ENCODE assay signal across 2 cellular contexts in the genomic region with DNA sequence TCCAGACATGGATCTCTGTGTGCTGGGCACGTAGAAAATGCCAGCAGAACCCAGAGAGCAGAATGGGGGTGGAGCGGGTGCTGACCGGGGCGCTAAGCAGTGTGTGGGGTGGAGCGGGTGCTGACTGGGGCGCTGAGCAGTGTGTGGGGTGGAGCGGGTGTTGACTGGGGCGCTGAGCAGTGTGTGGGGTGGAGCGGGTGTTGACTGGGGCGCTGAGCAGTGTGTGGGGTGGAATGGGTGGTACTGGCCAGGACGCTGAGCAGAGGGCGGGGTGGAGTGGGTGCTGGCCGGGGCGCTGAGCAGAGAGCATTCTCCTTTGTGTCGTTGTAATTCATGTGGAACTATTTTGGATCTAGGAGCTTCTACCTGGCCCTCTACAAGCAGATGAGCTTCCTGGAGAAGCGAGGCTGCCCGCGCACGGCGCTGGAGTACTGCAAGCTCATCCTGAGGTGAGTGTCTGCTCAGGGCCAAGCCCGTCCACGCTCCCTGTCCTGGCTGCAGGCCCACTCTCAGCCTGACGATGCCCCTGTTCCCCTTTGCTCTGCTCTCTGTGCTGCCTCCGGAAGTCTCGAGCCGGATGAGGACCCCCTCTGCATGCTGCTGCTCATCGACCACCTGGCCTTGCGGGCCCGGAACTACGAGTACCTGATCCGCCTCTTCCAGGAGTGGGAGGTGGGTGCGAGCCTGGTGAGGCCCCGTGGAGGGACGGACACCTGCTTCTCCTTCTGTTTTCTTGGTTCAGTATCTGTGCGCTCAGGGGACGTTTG.
TF ChIP-seq lines count a peak whose summit lies in the region.

No MANE protein-coding gene starts in this region.

TF ChIP-seq in HCT116, 20 proteins besides CTCF, POLR2A, EP300 and RAD21:
- TF ChIP-seq, protein P1, sequence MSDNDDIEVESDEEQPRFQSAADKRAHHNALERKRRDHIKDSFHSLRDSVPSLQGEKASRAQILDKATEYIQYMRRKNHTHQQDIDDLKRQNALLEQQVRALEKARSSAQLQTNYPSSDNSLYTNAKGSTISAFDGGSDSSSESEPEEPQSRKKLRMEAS (IDR thresholded peaks at IDR 0.05) = no peak
- no peak for TF ChIP-seq CBX3 (IDR thresholded peaks at IDR 0.05; ENCODE audit: low read depth)
- no peak for TF ChIP-seq POLR2AphosphoS5 (IDR thresholded peaks at IDR 0.05; ENCODE audit: low read depth, low read length)
- TF ChIP-seq CEBPB (IDR thresholded peaks at IDR 0.05; ENCODE audit: low read depth) = no peak
- TF ChIP-seq, protein P2, sequence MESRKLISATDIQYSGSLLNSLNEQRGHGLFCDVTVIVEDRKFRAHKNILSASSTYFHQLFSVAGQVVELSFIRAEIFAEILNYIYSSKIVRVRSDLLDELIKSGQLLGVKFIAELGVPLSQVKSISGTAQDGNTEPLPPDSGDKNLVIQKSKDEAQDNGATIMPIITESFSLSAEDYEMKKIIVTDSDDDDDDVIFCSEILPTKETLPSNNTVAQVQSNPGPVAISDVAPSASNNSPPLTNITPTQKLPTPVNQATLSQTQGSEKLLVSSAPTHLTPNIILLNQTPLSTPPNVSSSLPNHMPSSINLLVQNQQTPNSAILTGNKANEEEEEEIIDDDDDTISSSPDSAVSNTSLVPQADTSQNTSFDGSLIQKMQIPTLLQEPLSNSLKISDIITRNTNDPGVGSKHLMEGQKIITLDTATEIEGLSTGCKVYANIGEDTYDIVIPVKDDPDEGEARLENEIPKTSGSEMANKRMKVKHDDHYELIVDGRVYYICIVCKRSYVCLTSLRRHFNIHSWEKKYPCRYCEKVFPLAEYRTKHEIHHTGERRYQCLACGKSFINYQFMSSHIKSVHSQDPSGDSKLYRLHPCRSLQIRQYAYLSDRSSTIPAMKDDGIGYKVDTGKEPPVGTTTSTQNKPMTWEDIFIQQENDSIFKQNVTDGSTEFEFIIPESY (IDR thresholded peaks at IDR 0.05; ENCODE audit: extremely low read depth, insufficient replicate concordance, low read length) = no peak
- no peak for TF ChIP-seq ZFX (IDR thresholded peaks at IDR 0.05)
- no peak for TF ChIP-seq SIN3A (IDR thresholded peaks at IDR 0.05; ENCODE audit: low read depth)
- no peak for TF ChIP-seq ELF1 (IDR thresholded peaks at IDR 0.05; ENCODE audit: borderline replicate concordance, low read depth)
- no peak for TF ChIP-seq TCF7L2 (IDR thresholded peaks at IDR 0.05; ENCODE audit: borderline replicate concordance, extremely low read depth, insufficient read depth, insufficient read length)
- no peak for TF ChIP-seq SP1 (IDR thresholded peaks at IDR 0.05; ENCODE audit: low read depth)
- no peak for TF ChIP-seq SRF (IDR thresholded peaks at IDR 0.05; ENCODE audit: low read depth)
- TF ChIP-seq FOSL1 (IDR thresholded peaks at IDR 0.05; ENCODE audit: low read depth) = no peak
- no peak for TF ChIP-seq EGR1 (IDR thresholded peaks at IDR 0.05; ENCODE audit: low read depth)
- TF ChIP-seq, protein P3, sequence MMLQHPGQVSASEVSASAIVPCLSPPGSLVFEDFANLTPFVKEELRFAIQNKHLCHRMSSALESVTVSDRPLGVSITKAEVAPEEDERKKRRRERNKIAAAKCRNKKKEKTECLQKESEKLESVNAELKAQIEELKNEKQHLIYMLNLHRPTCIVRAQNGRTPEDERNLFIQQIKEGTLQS (IDR thresholded peaks at IDR 0.05) = no peak
- TF ChIP-seq EZH2phosphoT487 (IDR thresholded peaks at IDR 0.05; ENCODE audit: borderline replicate concordance) = no peak
TF ChIP-seq in HCT116: peak in this region for 0.

TF ChIP-seq in K562, 482 proteins besides CTCF, POLR2A, EP300 and RAD21:
- peak; percentile 44 for TF ChIP-seq POLR2G (IDR thresholded peaks at IDR 0.05; ENCODE audit: low read depth, low read length)
- no peak for TF ChIP-seq ZNF232 (CRISPR knock-in tag; IDR thresholded peaks at IDR 0.05)
- TF ChIP-seq CCAR2 (IDR thresholded peaks at IDR 0.05; ENCODE audit: low read depth, low read length) = no peak
- no peak for TF ChIP-seq TRIM24 (IDR thresholded peaks at IDR 0.05)
- no peak for TF ChIP-seq ZNF165 (CRISPR knock-in tag; IDR thresholded peaks at IDR 0.05; ENCODE audit: borderline replicate concordance)
